In genomic region chr10:114780610-114781184, GRCh38 we compare ENCODE assay signal across 16 cellular contexts. TPM values are rescaled to one million over a fixed set of nuclear protein-coding genes. Genes with fewer than 3 reads are reported as not detected.
DNase-seq lines count a peak whose midpoint lies in the region; ATAC-seq and TF ChIP-seq lines count a peak whose summit lies in the region.
"Had no signal": no experiment of that assay in that cellular context is flagged by ENCODE, and none has a peak within 500 bp of the region (broad histone marks: within the 10 kb centered on the region; RNA-seq: fewer than 3 reads in every experiment).

No MANE protein-coding gene starts in this region.

- ATAC-seq in SK-N-SH treated with all-trans-retinoic acid at 6 μM for 48 hours = peak; percentile 13
- ATAC-seq in stimulated activated naive CD8-positive, alpha-beta T cell treated with anti-CD3 and anti-CD28 coated beads, Interleukin-15, amount 100 ng/mL, for 72 hours = no peak
- ATAC-seq: activated CD8-positive, alpha-beta T cell treated with anti-CD3 and anti-CD28 coated beads, Interleukin-2, amount 10 ng/mL, durations not matched to agents 7 days and 5 days had no signal

- no peaks in the 10 kb centered on the region for H3K27me3 Mint-ChIP-seq in HFFc6 (ENCODE audit: insufficient read depth)
- peaks cover 30% of the 10 kb centered on the region for H3K27me3 Mint-ChIP-seq in stimulated activated naive CD8-positive, alpha-beta T cell treated with anti-CD3 and anti-CD28 coated beads, Interleukin-15, amount 100 ng/mL, for 72 hours
- H3K27me3 Mint-ChIP-seq: CD8-positive, alpha-beta memory T cell had no signal

- 58% methylated on average over 2 of the region's 2 CpGs for WGBS in hepatocyte (ENCODE audit: low lambda C conversion rate, missing lambda C conversion rate)

- H3K79me2 ChIP-seq in hepatocyte = no peaks in the 10 kb centered on the region
- H3K79me2 ChIP-seq in MM.1S (ENCODE audit: low read length) = no peaks in the 10 kb centered on the region

- H3K9me2 ChIP-seq in hepatocyte (replicated peaks; ENCODE audit: insufficient read depth) = no peaks in the 10 kb centered on the region
- no peaks in the 10 kb centered on the region for H3K9me2 ChIP-seq in MM.1S (replicated peaks; ENCODE audit: insufficient read depth, low read length)

- no peaks in the 10 kb centered on the region for H3K27me3 ChIP-seq in hepatocyte
- no peaks in the 10 kb centered on the region for H3K27me3 ChIP-seq in MM.1S (replicated peaks; ENCODE audit: insufficient read depth, low read length)
- H3K27me3 ChIP-seq: ascending aorta had no signal

- H3K4me3 Mint-ChIP-seq in HFFc6 = no peak overlapping the region
- H3K4me3 Mint-ChIP-seq in stimulated activated naive CD8-positive, alpha-beta T cell treated with anti-CD3 and anti-CD28 coated beads, Interleukin-15, amount 100 ng/mL, for 72 hours = no peak overlapping the region
- H3K4me3 Mint-ChIP-seq: activated CD8-positive, alpha-beta T cell treated with anti-CD3 and anti-CD28 coated beads, Interleukin-2, amount 10 ng/mL, durations not matched to agents 7 days and 5 days; CD8-positive, alpha-beta memory T cell had no signal

- TF ChIP-seq CTCF in HFFc6 (IDR thresholded peaks at IDR 0.05) = no peak
- no peak for TF ChIP-seq CTCF in hepatocyte (IDR thresholded peaks at IDR 0.05; ENCODE audit: poor library complexity)
- TF ChIP-seq CTCF in MM.1S (IDR thresholded peaks at IDR 0.05; ENCODE audit: low read length) = no peak

- no peak overlapping the region for H3K9ac ChIP-seq in MM.1S (ENCODE audit: low read length)

- H3K4me1 Mint-ChIP-seq in HFFc6 (ENCODE audit: low read depth) = peaks cover 19% of the 10 kb centered on the region
- H3K4me1 Mint-ChIP-seq in stimulated activated naive CD8-positive, alpha-beta T cell treated with anti-CD3 and anti-CD28 coated beads, Interleukin-15, amount 100 ng/mL, for 72 hours = peaks cover 11% of the 10 kb centered on the region
- H3K4me1 Mint-ChIP-seq: CD8-positive, alpha-beta memory T cell had no signal

- H3K27ac ChIP-seq in hepatocyte (peak overlapping the region; percentile 63), MM.1S (ENCODE audit: low read length) (no peak overlapping the region)
- H3K27ac ChIP-seq: dorsolateral prefrontal cortex had no signal

- H3K36me3 ChIP-seq in hepatocyte (replicated peaks; ENCODE audit: insufficient read depth, low read depth) = no peaks in the 10 kb centered on the region
- H3K36me3 ChIP-seq in MM.1S (replicated peaks; ENCODE audit: insufficient read depth, low read length) = no peaks in the 10 kb centered on the region
- H3K36me3 ChIP-seq: ascending aorta had no signal

- no peak overlapping the region for H3K4me3 ChIP-seq in hepatocyte
- no peak overlapping the region for H3K4me3 ChIP-seq in MM.1S (ENCODE audit: low read length)
- H3K4me3 ChIP-seq: ascending aorta, dorsolateral prefrontal cortex had no signal

- H3K9me3 Mint-ChIP-seq in HFFc6 = no peaks in the 10 kb centered on the region
- no peaks in the 10 kb centered on the region for H3K9me3 Mint-ChIP-seq in stimulated activated naive CD8-positive, alpha-beta T cell treated with anti-CD3 and anti-CD28 coated beads, Interleukin-15, amount 100 ng/mL, for 72 hours
- H3K9me3 Mint-ChIP-seq: CD8-positive, alpha-beta memory T cell had no signal

- no peaks in the 10 kb centered on the region for H3K36me3 Mint-ChIP-seq in HFFc6 (ENCODE audit: low read depth)

- DNase-seq in HFFc6 (no peak), hepatocyte (ENCODE audit: low spot score) (no peak), foreskin melanocyte (no peak), MM.1S (no peak), germinal center (ENCODE audit: low spot score) (no peak)
- DNase-seq in stimulated activated naive CD8-positive, alpha-beta T cell treated with anti-CD3 and anti-CD28 coated beads, Interleukin-15, amount 100 ng/mL, for 72 hours = no peak
- DNase-seq: activated CD8-positive, alpha-beta T cell treated with anti-CD3 and anti-CD28 coated beads, Interleukin-2, amount 10 ng/mL, durations not matched to agents 7 days and 5 days; activated effector memory CD4-positive, alpha-beta T cell treated with Interleukin-2 at 50 U/mL for 16 hours; CD8-positive, alpha-beta memory T cell; dorsolateral prefrontal cortex; HCEC 1CT; NCI-H187 treated with DMSO at 0.1 percent for 48 hours; SHP77 treated with DMSO at 0.1 percent for 48 hours; stimulated activated CD4-positive, alpha-beta T cell treated with anti-CD3 and anti-CD28 coated beads, Interleukin-1b, Interleukin-23, amount 100 ng/mL, for 48 hours had no signal

- H3K4me1 ChIP-seq in hepatocyte (ENCODE audit: insufficient read depth) (peaks cover 9% of the 10 kb centered on the region), MM.1S (ENCODE audit: low read length) (no peaks in the 10 kb centered on the region)

- H3K4me2 ChIP-seq in hepatocyte (no peak overlapping the region), MM.1S (ENCODE audit: low read depth, low read length) (no peak overlapping the region)

- H3K27ac Mint-ChIP-seq in HFFc6 = peak overlapping the region; percentile 68
- peak overlapping the region; percentile 21 to 61 for H3K27ac Mint-ChIP-seq in stimulated activated naive CD8-positive, alpha-beta T cell treated with anti-CD3 and anti-CD28 coated beads, Interleukin-15, amount 100 ng/mL, for 72 hours
- H3K27ac Mint-ChIP-seq: activated CD8-positive, alpha-beta T cell treated with anti-CD3 and anti-CD28 coated beads, Interleukin-2, amount 10 ng/mL, durations not matched to agents 7 days and 5 days had no signal

- H2AFZ ChIP-seq in hepatocyte (no peak overlapping the region), MM.1S (ENCODE audit: low read length) (no peak overlapping the region)

- H4K20me1 ChIP-seq in hepatocyte (ENCODE audit: insufficient read depth, poor library complexity, severe bottlenecking) = no peaks in the 10 kb centered on the region
- H4K20me1 ChIP-seq in MM.1S (ENCODE audit: insufficient read depth, low read length) = no peaks in the 10 kb centered on the region

- no peaks in the 10 kb centered on the region for H3F3A ChIP-seq in MM.1S (ENCODE audit: insufficient read depth, low read length)

- H3K9me3 ChIP-seq in hepatocyte (ENCODE audit: low read depth) (no peaks in the 10 kb centered on the region), MM.1S (replicated peaks; ENCODE audit: insufficient read depth, low read length) (no peaks in the 10 kb centered on the region)
- H3K9me3 ChIP-seq: ascending aorta had no signal

TF ChIP-seq in SK-N-SH treated with all-trans-retinoic acid at 6 μM for 48 hours, 23 proteins besides CTCF, POLR2A, EP300 and RAD21 (continues in another document):
- TF ChIP-seq ESRRG (CRISPR knock-in tag; IDR thresholded peaks at IDR 0.05) = no peak
- TF ChIP-seq BACH2 (CRISPR knock-in tag; IDR thresholded peaks at IDR 0.05; ENCODE audit: borderline replicate concordance) = no peak
- TF ChIP-seq TCF4 (CRISPR knock-in tag; IDR thresholded peaks at IDR 0.05; ENCODE audit: borderline replicate concordance) = no peak
- TF ChIP-seq ZFP30 (CRISPR knock-in tag; IDR thresholded peaks at IDR 0.05) = no peak
- no peak for TF ChIP-seq ZFP3 (CRISPR knock-in tag; IDR thresholded peaks at IDR 0.05)
- no peak for TF ChIP-seq PATZ1 (CRISPR knock-in tag; IDR thresholded peaks at IDR 0.05; ENCODE audit: borderline replicate concordance)
- TF ChIP-seq PPARA (CRISPR knock-in tag; IDR thresholded peaks at IDR 0.05; ENCODE audit: borderline replicate concordance) = no peak
- no peak for TF ChIP-seq ISL1 (CRISPR knock-in tag; IDR thresholded peaks at IDR 0.05)
- TF ChIP-seq POU6F1 (CRISPR knock-in tag; IDR thresholded peaks at IDR 0.05; ENCODE audit: borderline replicate concordance, low read depth) = no peak
- TF ChIP-seq ZC3H10 (CRISPR knock-in tag; IDR thresholded peaks at IDR 0.05) = no peak
- TF ChIP-seq ZNF8 (CRISPR knock-in tag; IDR thresholded peaks at IDR 0.05) = no peak

RNA-seq across cellular contexts. Expression of gene FHIP2A, which starts 40.9 kb away (rescaled TPM):
- 10 to 100 TPM; 35.1 to 54.1 (median 42.6) TPM for total RNA-seq in HFFc6 (2021; fragmentation: NEBNext Ultra II Directional; extraction: Animal tissue kit (Norgen Biotek cat#: 25700))
- total RNA-seq in hepatocyte = 23.8 and 24.6 TPM in 2 replicates
- 9.5 and 18.0 TPM in 2 replicates for polyA plus RNA-seq in hepatocyte
